Comparison of ENCODE assay signal across 30 cellular contexts in the genomic region with DNA sequence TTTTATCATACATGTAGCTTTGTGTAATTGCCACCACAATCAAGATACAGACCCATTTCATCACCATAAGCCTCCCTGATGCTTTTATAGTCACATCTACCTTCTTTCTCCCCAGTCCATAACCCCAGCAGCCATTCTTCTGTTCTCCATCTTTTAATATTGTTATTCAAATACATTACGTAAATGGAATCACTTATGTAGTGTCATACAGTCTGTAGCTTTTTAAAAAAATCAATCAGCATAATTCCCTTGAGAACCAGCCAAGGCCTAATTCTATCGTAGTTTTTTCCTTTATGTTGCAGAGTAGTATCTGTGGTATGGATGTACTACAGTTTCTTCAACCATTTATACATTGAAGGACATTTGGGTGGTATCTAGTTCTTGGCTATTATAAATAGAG.
"Had no signal": no experiment of that assay in that cellular context is flagged by ENCODE, and none has a peak within 500 bp of the region (broad histone marks: within the 10 kb centered on the region; RNA-seq: fewer than 3 reads in every experiment).

No MANE protein-coding gene starts in this region.

- H3K27me3 Mint-ChIP-seq: activated B cell treated with CpG ODN at 0.5 μM for 24 hours; activated CD4-positive, alpha-beta T cell treated with anti-CD3 and anti-CD28 coated beads, Interleukin-2, amount 10 ng/mL, durations not matched to agents 24 days and 14 days; activated CD8-positive, alpha-beta T cell treated with anti-CD3 and anti-CD28 coated beads for 36 hours; activated naive CD8-positive, alpha-beta T cell treated with anti-CD3 and anti-CD28 coated beads for 36 hours; activated T-helper 17 cell treated with anti-CD3 and anti-CD28 coated beads, Interleukin-2, amount 50 U/mL, for 72 hours had no signal

- H3K27ac Mint-ChIP-seq: activated B cell treated with CpG ODN at 0.5 μM for 24 hours; activated CD4-positive, alpha-beta T cell treated with anti-CD3 and anti-CD28 coated beads, Interleukin-2, amount 10 ng/mL, durations not matched to agents 24 days and 14 days; activated CD8-positive, alpha-beta T cell treated with anti-CD3 and anti-CD28 coated beads for 36 hours; activated naive CD4-positive, alpha-beta T cell treated with anti-CD3 and anti-CD28 coated beads for 36 hours; activated naive CD4-positive, alpha-beta T cell treated with anti-CD3 and anti-CD28 coated beads, Interleukin-2, amount 50 U/mL, for 72 hours; activated naive CD8-positive, alpha-beta T cell treated with anti-CD3 and anti-CD28 coated beads for 36 hours; activated T-cell treated with anti-CD3 and anti-CD28 coated beads, Interleukin-2, amount 50 U/mL, for 72 hours; activated T-helper 1 cell treated with anti-CD3 and anti-CD28 coated beads, Interleukin-12 subunit alpha, Interleukin-12 subunit beta, Interleukin-2, Interleukin-4 antibody, amounts not matched to agents 30 ng/mL and 10 ng/mL and 1 ng/mL, durations not matched to agents 14 hours and 24 hours and 36 hours; activated T-helper 17 cell treated with anti-CD3 and anti-CD28 coated beads, Interleukin-2, amount 50 U/mL, for 72 hours; T-helper 2 cell treated with Interferon-gamma antibody and Interleukin-4, amounts not matched to agents 5 μg/mL and 100 μg/mL, for 36 hours had no signal

- H3K36me3 Mint-ChIP-seq: activated naive CD4-positive, alpha-beta T cell treated with anti-CD3 and anti-CD28 coated beads, Interleukin-2, amount 50 U/mL, for 72 hours; activated naive CD8-positive, alpha-beta T cell treated with anti-CD3 and anti-CD28 coated beads for 36 hours had no signal

- H3K9me3 Mint-ChIP-seq: activated B cell treated with CpG ODN at 0.5 μM for 24 hours; activated CD8-positive, alpha-beta T cell treated with anti-CD3 and anti-CD28 coated beads for 36 hours; activated naive CD4-positive, alpha-beta T cell treated with anti-CD3 and anti-CD28 coated beads for 36 hours; activated naive CD4-positive, alpha-beta T cell treated with anti-CD3 and anti-CD28 coated beads, Interleukin-2, amount 50 U/mL, for 72 hours; activated naive CD8-positive, alpha-beta T cell treated with anti-CD3 and anti-CD28 coated beads for 36 hours; activated T-cell treated with anti-CD3 and anti-CD28 coated beads, Interleukin-2, amount 50 U/mL, for 4 hours; activated T-helper 17 cell treated with anti-CD3 and anti-CD28 coated beads, Interleukin-2, amount 50 U/mL, for 72 hours had no signal

- H3K4me1 Mint-ChIP-seq: activated B cell treated with CpG ODN at 0.5 μM for 24 hours had no signal

- DNase-seq: activated B cell treated with CpG ODN at 0.5 μM for 24 hours; activated CD4-positive, alpha-beta T cell treated with anti-CD3 and anti-CD28 coated beads for 4 hours; activated CD4-positive, alpha-beta T cell treated with anti-CD3 and anti-CD28 coated beads, Interleukin-2, amount 10 ng/mL, durations not matched to agents 24 days and 14 days; activated CD4-positive, alpha-beta T cell treated with anti-CD3 and anti-CD28 coated beads, Interleukin-2, amount 50 U/mL, for 1 hour; activated CD4-positive, alpha-beta T cell treated with anti-CD3 and anti-CD28 coated beads, Interleukin-2, amount 50 U/mL, for 4 hours; activated CD4-positive, CD25-positive, alpha-beta regulatory T cell treated with anti-CD3 and anti-CD28 coated beads, Interleukin-2, amount 50 U/mL, for 72 hours; activated CD8-positive, alpha-beta memory T cell treated with anti-CD3 and anti-CD28 coated beads, Interleukin-2, amount 50 U/mL, for 4 hours; activated effector memory CD4-positive, alpha-beta T cell treated with anti-CD3 and anti-CD28 coated beads, Interleukin-2, amount 50 U/mL, for 16 hours; activated gamma-delta T cell treated with Interleukin-2 at 50 U/mL for 16 hours; activated naive CD4-positive, alpha-beta T cell; activated naive CD4-positive, alpha-beta T cell treated with anti-CD3 and anti-CD28 coated beads for 36 hours; activated naive CD4-positive, alpha-beta T cell treated with anti-CD3 and anti-CD28 coated beads, Interleukin-2, amount 50 U/mL, for 16 hours; activated naive CD8-positive, alpha-beta T cell treated with anti-CD3 and anti-CD28 coated beads for 36 hours; activated T-cell treated with anti-CD3 and anti-CD28 coated beads for 4 hours; activated T-cell treated with anti-CD3 and anti-CD28 coated beads, Interleukin-2, amount 50 U/mL, for 1 hour; activated T-cell treated with anti-CD3 and anti-CD28 coated beads, Interleukin-2, amount 50 U/mL, for 4 hours; activated T-cell treated with anti-CD3 and anti-CD28 coated beads, Interleukin-2, amount 50 U/mL, for 72 hours; adrenal gland; amniotic stem cell; aorta; body of pancreas; brain microvascular endothelial cell; central memory CD4-positive, alpha-beta T cell; T-helper 9 cell had no signal

- H3K9me3 ChIP-seq: body of pancreas, breast epithelium had no signal

- H3K4me3 Mint-ChIP-seq: activated B cell treated with CpG ODN at 0.5 μM for 24 hours; activated CD4-positive, alpha-beta T cell treated with anti-CD3 and anti-CD28 coated beads, Interleukin-2, amount 10 ng/mL, durations not matched to agents 24 days and 14 days; activated CD8-positive, alpha-beta T cell treated with anti-CD3 and anti-CD28 coated beads for 36 hours; activated naive CD4-positive, alpha-beta T cell treated with anti-CD3 and anti-CD28 coated beads for 36 hours; activated naive CD8-positive, alpha-beta T cell treated with anti-CD3 and anti-CD28 coated beads for 36 hours; activated T-cell treated with anti-CD3 and anti-CD28 coated beads, Interleukin-2, amount 50 U/mL, for 4 hours; activated T-cell treated with anti-CD3 and anti-CD28 coated beads, Interleukin-2, amount 50 U/mL, for 72 hours; activated T-helper 1 cell treated with anti-CD3 and anti-CD28 coated beads, Interleukin-12 subunit alpha, Interleukin-12 subunit beta, Interleukin-2, Interleukin-4 antibody, amounts not matched to agents 30 ng/mL and 10 ng/mL and 1 ng/mL, durations not matched to agents 14 hours and 24 hours and 36 hours; activated T-helper 17 cell treated with anti-CD3 and anti-CD28 coated beads, Interleukin-2, amount 50 U/mL, for 72 hours; T-helper 2 cell treated with Interferon-gamma antibody and Interleukin-4, amounts not matched to agents 5 μg/mL and 100 μg/mL, for 36 hours had no signal

- ATAC-seq: activated CD8-positive, alpha-beta T cell treated with anti-CD3 and anti-CD28 coated beads for 36 hours; activated naive CD4-positive, alpha-beta T cell treated with anti-CD3 and anti-CD28 coated beads, Interleukin-2, amount 50 U/mL, for 72 hours; activated T-cell treated with anti-CD3 and anti-CD28 coated beads, Interleukin-2, amount 50 U/mL, for 4 hours; activated T-cell treated with anti-CD3 and anti-CD28 coated beads, Interleukin-2, amount 50 U/mL, for 72 hours; body of pancreas had no signal
